Comparison of ENCODE assay signal across 8 cellular contexts in the genomic region with DNA sequence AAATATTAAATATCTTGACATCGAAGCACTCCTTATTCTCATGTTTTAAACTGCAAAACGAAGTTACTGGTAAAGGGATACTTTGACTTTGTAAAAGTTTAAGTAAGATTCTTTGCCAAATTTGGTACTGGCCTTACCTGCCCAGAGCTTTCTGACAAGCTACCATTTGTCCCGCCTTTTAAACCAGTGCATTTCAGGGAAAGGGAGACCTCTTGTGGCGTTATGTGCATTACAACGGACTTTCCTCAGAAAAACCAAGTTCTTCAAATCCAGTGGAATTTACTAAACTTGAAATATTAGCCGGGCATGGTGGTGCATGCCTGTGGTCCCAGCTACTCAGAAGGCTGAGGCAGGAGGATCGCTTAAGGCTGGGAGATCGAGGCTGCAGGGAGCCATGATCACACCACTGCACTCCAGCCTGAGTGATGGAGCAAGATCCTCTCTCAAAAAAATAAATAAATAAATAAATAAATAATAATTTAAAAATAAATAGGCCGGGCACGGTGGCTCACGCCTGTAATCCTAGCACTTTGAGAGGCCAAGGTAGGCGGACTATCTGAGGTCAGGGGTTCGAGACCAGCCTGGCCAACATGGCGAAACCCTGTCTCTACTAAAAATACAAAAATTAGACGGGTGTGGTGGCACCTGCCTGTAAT. TPM values are rescaled to one million over a fixed set of nuclear protein-coding genes. Genes with fewer than 3 reads are reported as not detected.
DNase-seq lines count a peak whose midpoint lies in the region; ATAC-seq, FAIRE-seq and TF ChIP-seq lines count a peak whose summit lies in the region.
"Not testable (repeated sequence)": the region's sequence is repeated elsewhere in the genome, so short reads cannot be mapped to it uniquely, and the experiment has no call there.

No MANE protein-coding gene starts in this region.

- H3K27me3 ChIP-seq in BJ (ENCODE audit: control insufficient read depth, insufficient read depth, low read length); SJSA1 (replicated peaks): not testable (repeated sequence)
- peaks cover 5 to 29% of the 10 kb centered on the region in 2 experiments; a peak in 4 of 5 replicates for H3K27me3 ChIP-seq in HepG2 (ENCODE audit: control insufficient read depth in 1 of 2, insufficient read depth in 2 of 2, low read length in 2 of 2)

- H3K4me1 Mint-ChIP-seq in activated T-cell treated with anti-CD3 and anti-CD28 coated beads, Interleukin-2, amount 50 U/mL, for 24 hours (ENCODE audit: low read depth): not testable (repeated sequence)

- peak; percentile 31 for ATAC-seq in HepG2

- not testable (repeated sequence) for H4K20me1 ChIP-seq in HepG2 (ENCODE audit: insufficient read depth, low read length)

- not testable (repeated sequence) for H2AFZ ChIP-seq in HepG2 (ENCODE audit: low read length)

- H3K79me2 ChIP-seq in HepG2 (ENCODE audit: insufficient read depth, low read length): not testable (repeated sequence)

- H3K9me3 Mint-ChIP-seq in activated T-cell treated with anti-CD3 and anti-CD28 coated beads, Interleukin-2, amount 50 U/mL, for 24 hours: not testable (repeated sequence)

- H3K27ac Mint-ChIP-seq in activated T-cell treated with anti-CD3 and anti-CD28 coated beads, Interleukin-2, amount 50 U/mL, for 24 hours: not testable (repeated sequence)

- not testable (repeated sequence) for H3K4me3 Mint-ChIP-seq in activated T-cell treated with anti-CD3 and anti-CD28 coated beads, Interleukin-2, amount 50 U/mL, for 24 hours

- CTCF ChIA-PET in BJ (lab: Yijun Ruan, JAX): interaction anchor here (0.5 to 8.2 kb wide), 38 partner anchors 9 to 1744 kb away, joined by 3 to 307 read pairs (median 4); partner anchors contain the start of gene PCIF1
- CTCF ChIA-PET in HepG2 (lab: Yijun Ruan, JAX; ENCODE audit: low intra/inter-chr PET ratio, low total read pairs): interaction anchor here (1.0 to 4.7 kb wide), 4 partner anchors 25 to 134 kb away, joined by 4 to 110 read pairs (median 6); no protein-coding TSS in a partner anchor

- BruUV-seq in HepG2 (replicated peaks; lab: Mats Ljungman, UMichigan): not testable (repeated sequence)

- not testable (repeated sequence) for TF ChIP-seq EP300 in HepG2 (IDR thresholded peaks at IDR 0.05; ENCODE audit: low read depth in 2 of 2, low read length in 2 of 2); HepG2 (CRISPR knock-in tag; IDR thresholded peaks at IDR 0.05; ENCODE audit: borderline replicate concordance)

- not testable (repeated sequence) for H3K4me2 ChIP-seq in HepG2 (ENCODE audit: low read depth, low read length)

- H3K4me1 ChIP-seq in SJSA1 (replicated peaks) (peaks cover 38% of the 10 kb centered on the region), HepG2 (ENCODE audit: insufficient read depth, low read length) (peaks cover 29% of the 10 kb centered on the region)

- H3K27me3 Mint-ChIP-seq in activated T-cell treated with anti-CD3 and anti-CD28 coated beads, Interleukin-2, amount 50 U/mL, for 24 hours: peaks cover 42% of the 10 kb centered on the region

- not testable (repeated sequence) for H3K36me3 ChIP-seq in BJ (ENCODE audit: control insufficient read depth, insufficient read depth, low read length); SJSA1; HepG2 (replicated peaks in 1 of 2; ENCODE audit: control insufficient read depth in 1 of 2, insufficient read depth in 2 of 2, low read length in 2 of 2)

- WGBS in HepG2 (ENCODE audit: low lambda C conversion rate): 11% methylated on average over 15 of the region's 15 CpGs

- peak; percentile 89 for TF ChIP-seq RAD21 in HepG2 (CRISPR knock-in tag; IDR thresholded peaks at IDR 0.05)

- not testable (repeated sequence) for H3K36me3 Mint-ChIP-seq in activated T-cell treated with anti-CD3 and anti-CD28 coated beads, Interleukin-2, amount 50 U/mL, for 24 hours (ENCODE audit: low read depth)

- intact Hi-C loops in HepG2 (cut with micrococcal nuclease; ENCODE audit: unreplicated experiment): loop anchor here (1.0 kb wide), 1 partner anchor 74 kb away; no protein-coding TSS in a partner anchor

- TF ChIP-seq CTCF in BJ (IDR thresholded peaks at IDR 0.05; ENCODE audit: insufficient read depth, low read depth, low read length) (peak; percentile 76), GM20000 (IDR thresholded peaks at IDR 0.05; ENCODE audit: extremely low read depth, missing control alignments) (peak; percentile 68), HepG2 (CRISPR knock-in tag; IDR thresholded peaks at IDR 0.05) (peak; percentile 95)

- in situ Hi-C loops in HepG2 (cut with HindIII; ENCODE audit: extremely low pct_ligation_motif_present, low pct_unique_long_range_greater_than_20kb): not testable (repeated sequence)

- TF ChIP-seq POLR2A in HepG2 (IDR thresholded peaks at IDR 0.05; ENCODE audit: insufficient read depth in 1 of 2, low read depth in 2 of 2, low read length in 2 of 2): not testable (repeated sequence)

- not testable (repeated sequence) for H3K4me3 ChIP-seq in BJ (ENCODE audit: low read depth, low read length); SJSA1; HepG2 (replicated peaks in 1 of 3; ENCODE audit: insufficient read depth in 1 of 3, low read depth in 2 of 3, low read length in 3 of 3)

- not testable (repeated sequence) for H3K9me3 ChIP-seq in SJSA1 (replicated peaks); HepG2 (ENCODE audit: low read length)

- H3K27ac ChIP-seq in SJSA1; HepG2 (ENCODE audit: extremely low read length, insufficient read depth, low read length): not testable (repeated sequence)

- POLR2A ChIA-PET in BJ (lab: Charles Lee): interaction anchor here (0.5 kb wide), 1 partner anchor 18 kb away, joined by 4 read pairs; no protein-coding TSS in a partner anchor
- POLR2A ChIA-PET in HepG2 (lab: Yijun Ruan, JAX): interaction anchor here (0.8 to 0.9 kb wide), 2 partner anchors 74 kb away, joined by 3 to 5 read pairs; no protein-coding TSS in a partner anchor

- not testable (repeated sequence) for H3K9ac ChIP-seq in HepG2 (ENCODE audit: insufficient read depth, low read depth, low read length)

- not testable (repeated sequence) for DNase-seq in BJ (ENCODE audit: low read depth)
- peak; percentile 71 for DNase-seq in GM20000 (ENCODE audit: low spot score)
- DNase-seq in NCI-H2029 (lab: John Stamatoyannopoulos, UW): peak; percentile 52
- peak; percentile 69 to 78 for DNase-seq in SJSA1 (ENCODE audit: low read depth in 1 of 2, low spot score in 2 of 2)
- DNase-seq in activated T-cell treated with anti-CD3 and anti-CD28 coated beads, Interleukin-2, amount 50 U/mL, for 24 hours: peak; percentile 38
- DNase-seq in HepG2 (ENCODE audit: low spot score): peak; percentile 83
- DNase-seq in stimulated activated CD4-positive, alpha-beta T cell treated with anti-CD3 and anti-CD28 coated beads, Interleukin-15, amount 100 ng/mL, for 24 hours: peak; percentile 64

- FAIRE-seq in endometrium (lab: Jason Lieb, UNC) (peak; percentile 26), HepG2 (lab: Jason Lieb, UNC) (peak; percentile 93)

RNA-seq across cellular contexts. Expression of gene JPH2, which starts 3.3 kb away (rescaled TPM):
- polyA plus RNA-seq in BJ (2011; rRNA removed) (9.5 and 14.7 TPM in 2 replicates), HepG2 (2011; rRNA removed) (0.42 and 0.61 TPM in 2 replicates)
- 12.7 and 13.1 TPM in 2 replicates for polyA minus RNA-seq in BJ (2011; rRNA and poly(A)+ RNA removed)
- 19.1 and 21.7 TPM in 2 replicates for total RNA-seq in SJSA1 (2014; rRNA removed; shearing (Covaris generic))
- not detected in 2 replicates for total RNA-seq in HepG2 (2016; rRNA removed; fragmentation: Illumina TruSeq; extraction: Trizol)
- not detected in 2 replicates for total RNA-seq in HepG2 (2016; cell fraction: cytosol; rRNA removed; fragmentation: Illumina TruSeq; extraction: Trizol; ENCODE audit: low read depth)
- total RNA-seq in HepG2 (2016; cell fraction: insoluble cytoplasmic fraction; rRNA removed; fragmentation: Illumina TruSeq; extraction: Trizol): not detected in 2 replicates
- not detected in 2 replicates for total RNA-seq in HepG2 (2016; cell fraction: membrane; rRNA removed; fragmentation: Illumina TruSeq; extraction: Trizol)
- not detected in 2 replicates for total RNA-seq in HepG2 (2016; cell fraction: nucleus; rRNA removed; fragmentation: Illumina TruSeq; extraction: Trizol)
- polyA plus RNA-seq in HepG2 (2011; cell fraction: cytosol; rRNA removed): 0.23 and 0.32 TPM in 2 replicates
- polyA plus RNA-seq in HepG2 (2011; cell fraction: nucleus; rRNA removed): 2.7 and 2.9 TPM in 2 replicates
- polyA plus RNA-seq in HepG2 (2012): 0.52 and 1.4 TPM in 2 replicates
- not detected in 2 replicates for polyA plus RNA-seq in HepG2 (2016; cell fraction: cytosol; fragmentation: Illumina TruSeq; extraction: Trizol; ENCODE audit: low read depth)
- not detected in 2 replicates for polyA plus RNA-seq in HepG2 (2016; cell fraction: insoluble cytoplasmic fraction; fragmentation: Illumina TruSeq; extraction: Trizol; ENCODE audit: low read depth)
- not detected in 2 replicates for polyA plus RNA-seq in HepG2 (2016; cell fraction: membrane; fragmentation: Illumina TruSeq; extraction: Trizol; ENCODE audit: low read depth)
- not detected in 2 replicates for polyA plus RNA-seq in HepG2 (2016; cell fraction: nucleus; fragmentation: Illumina TruSeq; extraction: Trizol; ENCODE audit: insufficient read depth, low read depth)
- 1.1 and 9.5 TPM in 2 replicates for polyA minus RNA-seq in HepG2 (2011; rRNA and poly(A)+ RNA removed; ENCODE audit: low replicate concordance)
- 0.30 TPM in 1 of 2 replicates, not detected in the other for polyA minus RNA-seq in HepG2 (2011; cell fraction: cytosol; rRNA and poly(A)+ RNA removed)
- polyA minus RNA-seq in HepG2 (2011; cell fraction: nucleus; rRNA and poly(A)+ RNA removed): 3.7 and 4.5 TPM in 2 replicates

RNA-seq across cellular contexts. Expression of gene OSER1, which starts 20.2 kb away (rescaled TPM):
- polyA plus RNA-seq in BJ (2011; rRNA removed): 50.2 and 55.5 TPM in 2 replicates
- polyA minus RNA-seq in BJ (2011; rRNA and poly(A)+ RNA removed): 19.8 and 31.8 TPM in 2 replicates
- total RNA-seq in SJSA1 (2014; rRNA removed; shearing (Covaris generic)): 33.8 and 58.7 TPM in 2 replicates
- total RNA-seq in HepG2 (2016; rRNA removed; fragmentation: Illumina TruSeq; extraction: Trizol): 71.2 and 92.8 TPM in 2 replicates
- total RNA-seq in HepG2 (2016; cell fraction: cytosol; rRNA removed; fragmentation: Illumina TruSeq; extraction: Trizol; ENCODE audit: low read depth): 47.2 and 53.9 TPM in 2 replicates
- total RNA-seq in HepG2 (2016; cell fraction: insoluble cytoplasmic fraction; rRNA removed; fragmentation: Illumina TruSeq; extraction: Trizol): 68.4 and 97.8 TPM in 2 replicates
- total RNA-seq in HepG2 (2016; cell fraction: membrane; rRNA removed; fragmentation: Illumina TruSeq; extraction: Trizol): 55.7 and 63.5 TPM in 2 replicates
- total RNA-seq in HepG2 (2016; cell fraction: nucleus; rRNA removed; fragmentation: Illumina TruSeq; extraction: Trizol): 43.8 and 44.3 TPM in 2 replicates
- polyA plus RNA-seq in HepG2 (2011; rRNA removed): 67.0 and 71.5 TPM in 2 replicates
- 45.9 and 56.3 TPM in 2 replicates for polyA plus RNA-seq in HepG2 (2011; cell fraction: cytosol; rRNA removed)
- 61.9 and 63.0 TPM in 2 replicates for polyA plus RNA-seq in HepG2 (2011; cell fraction: nucleus; rRNA removed)
- 47.9 and 61.6 TPM in 2 replicates for polyA plus RNA-seq in HepG2 (2012)
- 20.0 and 20.3 TPM in 2 replicates for polyA plus RNA-seq in HepG2 (2016; cell fraction: cytosol; fragmentation: Illumina TruSeq; extraction: Trizol; ENCODE audit: low read depth)
- polyA plus RNA-seq in HepG2 (2016; cell fraction: insoluble cytoplasmic fraction; fragmentation: Illumina TruSeq; extraction: Trizol; ENCODE audit: low read depth): 76.4 and 82.6 TPM in 2 replicates
- 22.2 and 23.0 TPM in 2 replicates for polyA plus RNA-seq in HepG2 (2016; cell fraction: membrane; fragmentation: Illumina TruSeq; extraction: Trizol; ENCODE audit: low read depth)
- polyA plus RNA-seq in HepG2 (2016; cell fraction: nucleus; fragmentation: Illumina TruSeq; extraction: Trizol; ENCODE audit: insufficient read depth, low read depth): 77.5 and 79.8 TPM in 2 replicates
- 42.9 and 49.7 TPM in 2 replicates for polyA minus RNA-seq in HepG2 (2011; rRNA and poly(A)+ RNA removed; ENCODE audit: low replicate concordance)
- 32.4 and 37.8 TPM in 2 replicates for polyA minus RNA-seq in HepG2 (2011; cell fraction: cytosol; rRNA and poly(A)+ RNA removed)
- 18.4 and 28.8 TPM in 2 replicates for polyA minus RNA-seq in HepG2 (2011; cell fraction: nucleus; rRNA and poly(A)+ RNA removed)

RNA-seq across cellular contexts. Expression of gene GDAP1L1, which starts 56.8 kb away (rescaled TPM):
- polyA plus RNA-seq in BJ (2011; rRNA removed) (not detected in 2 replicates), HepG2 (2011; rRNA removed) (0.04 and 0.13 TPM in 2 replicates)
- not detected in 2 replicates for polyA minus RNA-seq in BJ (2011; rRNA and poly(A)+ RNA removed)
- total RNA-seq in SJSA1 (2014; rRNA removed; shearing (Covaris generic)): not detected in 2 replicates
- not detected in 2 replicates for total RNA-seq in HepG2 (2016; rRNA removed; fragmentation: Illumina TruSeq; extraction: Trizol)
- total RNA-seq in HepG2 (2016; cell fraction: cytosol; rRNA removed; fragmentation: Illumina TruSeq; extraction: Trizol; ENCODE audit: low read depth): not detected in 2 replicates
- not detected in 2 replicates for total RNA-seq in HepG2 (2016; cell fraction: insoluble cytoplasmic fraction; rRNA removed; fragmentation: Illumina TruSeq; extraction: Trizol)
- total RNA-seq in HepG2 (2016; cell fraction: membrane; rRNA removed; fragmentation: Illumina TruSeq; extraction: Trizol): not detected in 2 replicates
- not detected in 2 replicates for total RNA-seq in HepG2 (2016; cell fraction: nucleus; rRNA removed; fragmentation: Illumina TruSeq; extraction: Trizol)
- 0.26 TPM in 1 of 2 replicates, not detected in the other for polyA plus RNA-seq in HepG2 (2011; cell fraction: cytosol; rRNA removed)
- polyA plus RNA-seq in HepG2 (2011; cell fraction: nucleus; rRNA removed): 0.26 TPM in 1 of 2 replicates, not detected in the other
- polyA plus RNA-seq in HepG2 (2012): 0.47 and 0.64 TPM in 2 replicates
- polyA plus RNA-seq in HepG2 (2016; cell fraction: cytosol; fragmentation: Illumina TruSeq; extraction: Trizol; ENCODE audit: low read depth): not detected in 2 replicates
- not detected in 2 replicates for polyA plus RNA-seq in HepG2 (2016; cell fraction: insoluble cytoplasmic fraction; fragmentation: Illumina TruSeq; extraction: Trizol; ENCODE audit: low read depth)
- not detected in 2 replicates for polyA plus RNA-seq in HepG2 (2016; cell fraction: membrane; fragmentation: Illumina TruSeq; extraction: Trizol; ENCODE audit: low read depth)
- polyA plus RNA-seq in HepG2 (2016; cell fraction: nucleus; fragmentation: Illumina TruSeq; extraction: Trizol; ENCODE audit: insufficient read depth, low read depth): not detected in 2 replicates
- polyA minus RNA-seq in HepG2 (2011; rRNA and poly(A)+ RNA removed; ENCODE audit: low replicate concordance): not detected in 2 replicates
- polyA minus RNA-seq in HepG2 (2011; cell fraction: cytosol; rRNA and poly(A)+ RNA removed): not detected in 2 replicates
- polyA minus RNA-seq in HepG2 (2011; cell fraction: nucleus; rRNA and poly(A)+ RNA removed): not detected in 2 replicates

Comparison
In these comparisons a context has a peak if more than half of its experiments do, and no peak if none do; other contexts are left out.
1. RNA of gene JPH2, which starts 3.3 kb away (total RNA-seq): 19.1 to 21.7 TPM in SJSA1; not detected in HepG2; every median in the first group is over 10 times any median in the second.
2. Peak in every context shown above with its lines, with median percentiles within 50 percentile points of each other: CTCF ChIP-seq.